ENCODE assay signal across 8 cellular contexts in the genomic region with DNA sequence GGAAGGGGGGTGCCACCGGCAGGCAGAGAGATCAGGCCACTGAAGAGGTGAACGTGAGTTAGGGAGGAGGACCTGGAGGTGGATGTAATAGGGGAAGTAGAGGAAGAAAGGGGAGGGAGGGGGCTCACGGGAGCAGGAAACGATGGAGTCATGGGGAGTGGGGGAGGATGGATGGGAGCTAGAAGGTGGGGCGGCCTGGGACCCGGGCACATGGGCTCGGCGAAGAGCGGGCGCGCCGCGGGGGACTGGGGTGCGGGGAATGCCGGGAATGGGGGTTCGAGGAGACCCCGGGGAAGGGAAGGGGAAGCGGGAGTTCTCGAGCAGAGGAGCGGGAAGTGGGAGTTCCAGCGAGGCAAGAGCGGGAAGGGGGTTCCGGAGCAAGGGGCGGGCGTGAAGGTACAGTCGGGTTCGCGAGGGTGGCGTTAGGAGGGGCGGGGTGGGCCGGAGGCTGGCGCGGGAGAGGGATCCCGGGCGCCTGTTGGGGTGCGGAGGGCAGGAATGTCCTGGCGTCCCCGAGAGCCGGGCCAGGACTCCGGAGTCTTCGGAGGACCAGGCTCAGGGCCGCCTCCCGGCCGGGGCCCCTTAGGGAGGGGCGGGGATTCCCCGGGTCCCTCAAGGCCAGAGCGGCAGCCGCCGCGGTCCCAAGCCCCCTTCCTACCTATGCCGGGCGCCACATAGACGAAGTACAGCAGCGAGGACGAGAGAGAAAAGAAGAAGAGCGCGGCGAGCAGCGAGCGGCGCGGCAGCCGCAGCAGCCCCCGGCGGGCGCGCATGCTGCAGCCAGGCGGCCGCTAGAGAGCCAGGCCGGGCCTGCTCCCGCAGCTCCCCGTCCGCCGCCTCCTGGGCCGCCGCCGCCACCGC. TPM values are rescaled to one million over a fixed set of nuclear protein-coding genes. Genes with fewer than 3 reads are reported as not detected.
DNase-seq lines count a peak whose midpoint lies in the region; ATAC-seq and TF ChIP-seq lines count a peak whose summit lies in the region.

No MANE protein-coding gene starts in this region.

- POLR2A ChIA-PET in AG04450 (lab: Yijun Ruan, JAX) = no interaction called here

- intact Hi-C loops in gastrocnemius medialis (cut with DNase I; ENCODE audit: low total_unique reads) = loop anchor here (2.0 to 10.0 kb wide), 2 partner anchors 98 to 202 kb away; a partner anchor contains a TSS

- no peak for TF ChIP-seq CTCF in AG04450 (IDR thresholded peaks at IDR 0.05; ENCODE audit: low read depth, low read length)
- TF ChIP-seq CTCF in gastrocnemius medialis (IDR thresholded peaks at IDR 0.05 in 4 of 5, conservative IDR thresholded peaks at IDR 0.05 in 1 of 5) = peak in 1 of 5 experiments; percentile 16

- ATAC-seq in GM18867 (IDR thresholded peaks at IDR 0.05; ENCODE audit: unreplicated experiment) (peak; percentile 44), HG03095 (IDR thresholded peaks at IDR 0.05; ENCODE audit: unreplicated experiment) (peak; percentile 42), gastrocnemius medialis (peak; percentile 32 to 34)

- H3K27ac ChIP-seq in AG04450 (ENCODE audit: low read depth, low read length) (peak overlapping the region; percentile 47), angular gyrus (ENCODE audit: low read depth, low read length) (peak overlapping the region; percentile 76), gastrocnemius medialis (peak overlapping the region; percentile 87 to 99 (median 98))

- no peak for DNase-seq in AG04450 (ENCODE audit: low read depth, low spot score)
- peak; percentile 17 for DNase-seq in RPMI8226
- DNase-seq in hypothalamus (lab: John Stamatoyannopoulos, UW) = peak in 31 of 51 donors; percentile 9 to 76 (median 44)
- DNase-seq in gastrocnemius medialis = peak in 1 of 2 donors; percentile 32
- no peak for DNase-seq in kidney glomerular epithelial cell (lab: John Stamatoyannopoulos, UW)

- CTCF ChIA-PET in AG04450 (lab: Charles Lee) = interaction anchor here (0.6 kb wide), 1 partner anchor 51 kb away, joined by 7 read pairs; no protein-coding TSS in a partner anchor

- peak in 1 of 2 donors; percentile 69 for TF ChIP-seq POLR2A in gastrocnemius medialis (IDR thresholded peaks at IDR 0.05)

- no peaks in the 10 kb centered on the region for H3K36me3 ChIP-seq in gastrocnemius medialis

- H3K27me3 ChIP-seq in AG04450 (ENCODE audit: control insufficient read depth, insufficient read depth, low read length) = no peaks in the 10 kb centered on the region
- H3K27me3 ChIP-seq in gastrocnemius medialis = no peaks in the 10 kb centered on the region

- in situ Hi-C loops in gastrocnemius medialis (cut with MboI; ENCODE audit: low sequenced_read_pairs in 4 of 4) = no loop called here

- H3K4me3 ChIP-seq in AG04450 (ENCODE audit: low read depth, low read length) (peak overlapping the region; percentile 81), gastrocnemius medialis (peak overlapping the region; percentile 78 to 98 (median 90))

- H3K4me1 ChIP-seq in gastrocnemius medialis = peaks cover 49 to 56% of the 10 kb centered on the region in 2 donors

- H3K9me3 ChIP-seq in AG04450 (ENCODE audit: control insufficient read depth, insufficient read depth, low read length) = no peaks in the 10 kb centered on the region; the same call in 1 of the 2 replicates
- H3K9me3 ChIP-seq in gastrocnemius medialis = no peaks in the 10 kb centered on the region

RNA-seq across cellular contexts. Expression of a gene that starts 0.5 kb away (rescaled TPM):
- polyA plus RNA-seq in AG04450 (2011; rRNA removed) = 28.0 and 32.5 TPM in 2 replicates
- polyA minus RNA-seq in AG04450 (2011; rRNA and poly(A)+ RNA removed) = 27.6 and 28.3 TPM in 2 replicates
- 10 to 100 TPM; 27.6 to 75.2 (median 56.4) TPM for total RNA-seq in gastrocnemius medialis

Comparison
In these comparisons a context has a peak if more than half of its experiments do, and no peak if none do; other contexts are left out.
1. DNase-seq: peak in RPMI8226 (single experiment) and hypothalamus (31 of 51); none in AG04450 (single experiment) and kidney glomerular epithelial cell (single experiment).
2. H3K27ac ChIP-seq: peak in every context shown above with its lines; median percentile 98 in gastrocnemius medialis; 76 in angular gyrus; 47 in AG04450.
3. Peak in every context shown above with its lines, with median percentiles within 50 percentile points of each other: ATAC-seq.